In the genomic region with DNA sequence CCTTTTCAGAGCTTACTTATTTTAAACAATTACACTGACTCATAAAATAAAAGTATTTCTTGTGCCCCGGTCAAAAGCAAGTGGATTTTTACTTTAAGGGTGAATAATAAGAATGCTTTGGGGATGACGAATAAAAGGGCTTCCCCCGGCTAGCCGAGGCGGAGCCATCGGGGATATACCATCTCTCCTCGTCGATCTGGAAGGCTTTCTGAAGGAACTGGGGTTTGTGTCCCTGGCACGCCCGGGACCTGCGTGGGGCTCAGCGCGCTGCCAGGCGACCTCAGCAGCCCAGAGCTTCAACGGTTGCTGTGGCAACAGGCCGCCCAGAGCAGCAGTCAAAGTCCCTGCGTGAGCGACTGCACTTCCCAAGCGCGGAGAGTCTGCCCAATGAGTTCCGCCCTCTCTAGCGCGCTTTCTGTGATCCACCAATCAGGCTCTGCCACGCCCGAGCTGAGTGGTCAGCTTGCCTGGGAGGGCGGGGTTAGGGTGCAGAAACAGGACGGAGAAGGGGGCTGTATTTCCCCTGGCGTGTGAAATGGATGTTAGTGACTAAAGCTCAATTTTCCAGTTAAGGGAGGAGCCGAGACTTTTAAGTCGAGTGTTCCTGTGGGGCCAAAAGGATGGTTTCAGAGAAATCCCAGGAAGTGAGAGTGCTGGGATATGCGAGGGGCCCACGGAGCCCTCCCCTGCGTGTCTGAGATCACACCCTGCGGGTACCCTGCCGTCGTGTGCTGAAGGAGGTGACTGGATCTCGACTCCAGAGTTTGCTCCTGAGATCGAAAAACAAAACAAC, we compare ENCODE assay signal across 8 cellular contexts. TPM values are rescaled to one million over a fixed set of nuclear protein-coding genes. Genes with fewer than 3 reads are reported as not detected.
DNase-seq lines count a peak whose midpoint lies in the region; ATAC-seq, FAIRE-seq and TF ChIP-seq lines count a peak whose summit lies in the region.

No MANE protein-coding gene starts in this region.

- peak; percentile 96 for FAIRE-seq in GM12891 (lab: Jason Lieb, UNC)

- H3K27me3 ChIP-seq in upper lobe of left lung, result no peaks in the 10 kb centered on the region

- intact Hi-C loops in left cardiac atrium (cut with DNase I), result no loop called here
- intact Hi-C loops in posterior cingulate gyrus (cut with DNase I), result loop anchor here (10.0 kb wide), 1 partner anchor 453 kb away; no protein-coding TSS in a partner anchor

- peak overlapping the region in 1 of 2 donors; percentile 57 for H3K27ac Mint-ChIP-seq in T-cell

- POLR2A ChIA-PET in T-cell (lab: Charles Lee), result interaction anchor here (0.6 to 1.3 kb wide), 3 partner anchors 33 to 205 kb away, joined by 3 read pairs; a partner anchor contains a TSS

- H3K36me3 ChIP-seq in upper lobe of left lung, result no peaks in the 10 kb centered on the region

- H3K4me3 ChIP-seq in upper lobe of left lung, result peak overlapping the region in 3 of 4 donors; percentile 48 to 68 (median 56)

- peak overlapping the region; percentile 21 to 87 (median 70) for H3K27ac ChIP-seq in upper lobe of left lung

- TF ChIP-seq CTCF in upper lobe of left lung (IDR thresholded peaks at IDR 0.05), result no peak

- peak overlapping the region; percentile 85 to 88 (median 87) for H3K4me3 Mint-ChIP-seq in T-cell

- peak; percentile 46; the same call in 1 of the 2 replicates for TF ChIP-seq POLR2A in GM12891 (IDR thresholded peaks at IDR 0.05; ENCODE audit: low read depth, low read length)
- peak in 2 of 4 donors; percentile 20 to 75 for TF ChIP-seq POLR2A in upper lobe of left lung (IDR thresholded peaks at IDR 0.05)

- WGBS in upper lobe of left lung, 2 donors, result 0% methylated on average over 30 to 38 of the region's 38 CpGs

- ATAC-seq in HG02798 (IDR thresholded peaks at IDR 0.05; ENCODE audit: poor library complexity, unreplicated experiment) (peak; percentile 99), T-cell (replicated peaks in 1 of 4) (peak; percentile 97 to 98 (median 98)), left cardiac atrium (peak; percentile 99), upper lobe of left lung (ENCODE audit: low FRiP score in 2 of 2) (peak; percentile 98 to 99)

- no peaks in the 10 kb centered on the region for H3K36me3 Mint-ChIP-seq in T-cell

- CTCF ChIA-PET in T-cell (lab: Charles Lee), result interaction anchor here (0.6 to 5.7 kb wide), 13 partner anchors 14 to 1622 kb away, joined by 3 to 68 read pairs (median 4); no protein-coding TSS in a partner anchor

- no peak for TF ChIP-seq EP300 in upper lobe of left lung (IDR thresholded peaks at IDR 0.05)

- H3K4me1 ChIP-seq in upper lobe of left lung, result peaks cover 7 to 18% (median 9%) of the 10 kb centered on the region in 4 donors

- no peaks in the 10 kb centered on the region for H3K9me3 Mint-ChIP-seq in T-cell

- H3K9me3 ChIP-seq in upper lobe of left lung, result no peaks in the 10 kb centered on the region

- peaks cover 22 to 32% (median 30%) of the 10 kb centered on the region in 3 donors for H3K4me1 Mint-ChIP-seq in T-cell

- peaks cover 33 to 38% of the 10 kb centered on the region in 2 donors for H3K27me3 Mint-ChIP-seq in T-cell

- DNase-seq in GM12891 (ENCODE audit: insufficient read length, low spot score), result peak; percentile 79
- peak; percentile 84 for DNase-seq in NCI-H1417 treated with DMSO at 0.1 percent for 48 hours (lab: John Stamatoyannopoulos, UW)
- peak; percentile 74 to 92 (median 83) for DNase-seq in T-cell
- DNase-seq in amniotic stem cell (lab: John Stamatoyannopoulos, UW), result peak; percentile 96
- DNase-seq in left cardiac atrium, result peak; percentile 99
- DNase-seq in posterior cingulate gyrus, result peak; percentile 91 to 99 (median 97)
- peak; percentile 94 to 99 for DNase-seq in upper lobe of left lung

TF ChIP-seq in GM12891, 5 proteins besides CTCF, POLR2A, EP300 and RAD21:
- TF ChIP-seq PAX5 (IDR thresholded peaks at IDR 0.05; ENCODE audit: insufficient read depth, low read length, severe bottlenecking) (no peak), TAF1 (IDR thresholded peaks at IDR 0.05; ENCODE audit: low read depth, low read length) (no peak), POLR2AphosphoS5 (IDR thresholded peaks at IDR 0.05; ENCODE audit: low read depth, low read length) (0 out of 2 replicates have a peak, but pooled peaks have one; percentile 48), POU2F2 (IDR thresholded peaks at IDR 0.05; ENCODE audit: low read depth, low read length) (0 out of 2 replicates have a peak, but pooled peaks have one; percentile 17), SPI1 (IDR thresholded peaks at IDR 0.05; ENCODE audit: low read depth, low read length) (peak; percentile 68)

RNA-seq across cellular contexts. Expression of a gene that starts 33.0 kb away (rescaled TPM):
- 72.7 TPM for polyA plus RNA-seq in GM12891 (2012; ENCODE audit: low read depth, missing spikeins)
- total RNA-seq in T-cell (10 to 100 TPM; 33.1 to 66.7 (median 40.4) TPM), left cardiac atrium (100 to 1,000 TPM; 436 to 446 TPM), upper lobe of left lung (100 to 1,000 TPM in 5 of 6 donors, 10 to 100 TPM in 1; 49.2 to 250 (median 202) TPM)

RNA-seq across cellular contexts. Expression of a gene that starts 54.3 kb away (rescaled TPM):
- polyA plus RNA-seq in GM12891 (2012; ENCODE audit: low read depth, missing spikeins), result not detected
- total RNA-seq in T-cell (not detected), left cardiac atrium (under 1 TPM in 1 of 2 donors, not detected in 1; 0.60 TPM), upper lobe of left lung (1 to 10 TPM in 1 of 6 donors, under 1 TPM in 2, not detected in 3; 0.44 to 1.7 (median 0.46) TPM)

Comparison
In these comparisons a context has a peak if more than half of its experiments do, and no peak if none do; other contexts are left out.
1. Peak in every context shown above with its lines: DNase-seq, ATAC-seq, H3K4me3 ChIP-seq and H3K27ac ChIP-seq.